9 cellular contexts compared by ENCODE assay signal in genomic region chr1:241654641-241655040, GRCh38. TPM values are rescaled to one million over a fixed set of nuclear protein-coding genes. Genes with fewer than 3 reads are reported as not detected.
"Had no signal": no experiment of that assay in that cellular context is flagged by ENCODE, and none has a peak within 500 bp of the region (broad histone marks: within the 10 kb centered on the region; RNA-seq: fewer than 3 reads in every experiment).

No MANE protein-coding gene starts in this region.

- H3K4me2 ChIP-seq: GM23338 had no signal

- FAIRE-seq: H1, H54, HTR-8/SVneo had no signal

- DNase-seq: H9, HCEC 1CT, IMR-90, KBM-7 had no signal

- ATAC-seq: GM23338 had no signal

- H3K4me3 ChIP-seq: GM23338 had no signal

RNA-seq across cellular contexts. Expression of gene WDR64, which starts 2.6 kb away (rescaled TPM):
- total RNA-seq: GM23338, H1, H9, HT-29, IMR-90 had no signal
- polyA plus RNA-seq: GM23338, IMR-90 had no signal
